ENCODE assay signal across 10 cellular contexts in genomic region chr7:90710466-90710850, GRCh38.
A peak's percentile ranks its signal among the peaks of the same experiment; 100 is the strongest.
DNase-seq lines count a peak whose midpoint lies in the region; ATAC-seq, FAIRE-seq and TF ChIP-seq lines count a peak whose summit lies in the region.
"Had no signal": no experiment of that assay in that cellular context is flagged by ENCODE, and none has a peak within 500 bp of the region (broad histone marks: within the 10 kb centered on the region; RNA-seq: fewer than 3 reads in every experiment).

No MANE protein-coding gene starts in this region.

- peaks cover 5% of the 10 kb centered on the region for H4K20me1 ChIP-seq in neural progenitor cell (ENCODE audit: low read depth)

- DNase-seq in GM12891 (ENCODE audit: insufficient read length, low spot score) (no peak), neural progenitor cell (ENCODE audit: low spot score) (no peak), NCI-H345 treated with DMSO at 0.1 percent for 48 hours (lab: John Stamatoyannopoulos, UW; ENCODE audit: unreplicated experiment) (no peak), NCI-H226 (no peak), dermis blood vessel endothelial cell (no peak), MCF 10A (ENCODE audit: unreplicated experiment) (no peak)
- DNase-seq: NCI-H2081 had no signal

- peaks cover 10% of the 10 kb centered on the region for H3K36me3 Mint-ChIP-seq in neural progenitor cell
- H3K36me3 Mint-ChIP-seq in MCF 10A (ENCODE audit: insufficient read depth, unreplicated experiment), result no peaks in the 10 kb centered on the region

- H3K4me2 ChIP-seq in neural progenitor cell, result peak overlapping the region; percentile 47

- H3K9ac ChIP-seq in neural progenitor cell, result no peak overlapping the region

- no peaks in the 10 kb centered on the region for H3F3A ChIP-seq in neural progenitor cell (ENCODE audit: low read depth)

- H3K27ac Mint-ChIP-seq in neural progenitor cell, result no peak overlapping the region
- H3K27ac Mint-ChIP-seq in MCF 10A (ENCODE audit: low read depth, unreplicated experiment), result no peak overlapping the region

- no peak overlapping the region for H3K27ac ChIP-seq in neural progenitor cell

- TF ChIP-seq CTCF in neural progenitor cell (IDR thresholded peaks at IDR 0.05), result no peak
- TF ChIP-seq CTCF in MCF 10A (IDR thresholded peaks at IDR 0.05; ENCODE audit: unreplicated experiment), result no peak

- intact Hi-C loops in MCF 10A (cut with micrococcal nuclease), result no loop called here

- H3K4me3 Mint-ChIP-seq in neural progenitor cell (no peak overlapping the region), MCF 10A (ENCODE audit: unreplicated experiment) (no peak overlapping the region)
- H3K4me3 Mint-ChIP-seq: central memory CD8-positive, alpha-beta T cell had no signal

- no TSS peak for BruUV-seq in MCF 10A (replicated peaks; lab: Mats Ljungman, UMichigan)

- H3K27me3 ChIP-seq in neural progenitor cell, result no peaks in the 10 kb centered on the region

- peaks cover 28% of the 10 kb centered on the region for H3K4me1 Mint-ChIP-seq in neural progenitor cell
- H3K4me1 Mint-ChIP-seq in MCF 10A (ENCODE audit: insufficient read depth, unreplicated experiment), result peaks cover 26% of the 10 kb centered on the region
- H3K4me1 Mint-ChIP-seq: central memory CD8-positive, alpha-beta T cell had no signal

- H3K27me3 Mint-ChIP-seq in neural progenitor cell (ENCODE audit: insufficient read depth, low read depth) (no peaks in the 10 kb centered on the region), MCF 10A (ENCODE audit: insufficient read depth, unreplicated experiment) (no peaks in the 10 kb centered on the region)
- H3K27me3 Mint-ChIP-seq: central memory CD8-positive, alpha-beta T cell had no signal

- ATAC-seq in GM21786 (IDR thresholded peaks at IDR 0.05; ENCODE audit: unreplicated experiment), result peak; percentile 5

- no peak for TF ChIP-seq POLR2A in GM12891 (IDR thresholded peaks at IDR 0.05; ENCODE audit: low read depth, low read length)
- TF ChIP-seq POLR2A in Raji (IDR thresholded peaks at IDR 0.05; ENCODE audit: insufficient read depth, low read depth, low read length), result peak; percentile 51; the same call in 1 of the 2 replicates

- CTCF ChIA-PET in MCF 10A (lab: Yijun Ruan, JAX), result no interaction called here

- H3K79me2 ChIP-seq in neural progenitor cell (ENCODE audit: low read depth), result peaks cover 38% of the 10 kb centered on the region

- POLR2A ChIA-PET in MCF 10A (lab: Yijun Ruan, JAX), result interaction anchor here (0.5 kb wide), 1 partner anchor 37 kb away, joined by 3 read pairs; no protein-coding TSS in a partner anchor

- FAIRE-seq in GM12891 (lab: Jason Lieb, UNC), result peak; percentile 70

- H3K9me3 Mint-ChIP-seq in neural progenitor cell, result peaks cover 10% of the 10 kb centered on the region
- H3K9me3 Mint-ChIP-seq in MCF 10A (ENCODE audit: unreplicated experiment), result no peaks in the 10 kb centered on the region

- no peaks in the 10 kb centered on the region for H3K36me3 ChIP-seq in neural progenitor cell

- no peak overlapping the region for H3K4me3 ChIP-seq in neural progenitor cell

- H2AFZ ChIP-seq in neural progenitor cell (replicated peaks), result no peak overlapping the region

- H3K4me1 ChIP-seq in neural progenitor cell, result peaks cover 40% of the 10 kb centered on the region

- no peaks in the 10 kb centered on the region for H3K9me3 ChIP-seq in neural progenitor cell (ENCODE audit: low read depth)

TF ChIP-seq in GM12891, 5 proteins besides CTCF, POLR2A, EP300 and RAD21:
- TF ChIP-seq TAF1 (IDR thresholded peaks at IDR 0.05; ENCODE audit: low read depth, low read length) (no peak), POLR2AphosphoS5 (IDR thresholded peaks at IDR 0.05; ENCODE audit: low read depth, low read length) (no peak), POU2F2 (IDR thresholded peaks at IDR 0.05; ENCODE audit: low read depth, low read length) (no peak), PAX5 (IDR thresholded peaks at IDR 0.05; ENCODE audit: insufficient read depth, low read length, severe bottlenecking) (no peak), SPI1 (IDR thresholded peaks at IDR 0.05; ENCODE audit: low read depth, low read length) (no peak)
